17 cellular contexts compared by ENCODE assay signal in the genomic region with DNA sequence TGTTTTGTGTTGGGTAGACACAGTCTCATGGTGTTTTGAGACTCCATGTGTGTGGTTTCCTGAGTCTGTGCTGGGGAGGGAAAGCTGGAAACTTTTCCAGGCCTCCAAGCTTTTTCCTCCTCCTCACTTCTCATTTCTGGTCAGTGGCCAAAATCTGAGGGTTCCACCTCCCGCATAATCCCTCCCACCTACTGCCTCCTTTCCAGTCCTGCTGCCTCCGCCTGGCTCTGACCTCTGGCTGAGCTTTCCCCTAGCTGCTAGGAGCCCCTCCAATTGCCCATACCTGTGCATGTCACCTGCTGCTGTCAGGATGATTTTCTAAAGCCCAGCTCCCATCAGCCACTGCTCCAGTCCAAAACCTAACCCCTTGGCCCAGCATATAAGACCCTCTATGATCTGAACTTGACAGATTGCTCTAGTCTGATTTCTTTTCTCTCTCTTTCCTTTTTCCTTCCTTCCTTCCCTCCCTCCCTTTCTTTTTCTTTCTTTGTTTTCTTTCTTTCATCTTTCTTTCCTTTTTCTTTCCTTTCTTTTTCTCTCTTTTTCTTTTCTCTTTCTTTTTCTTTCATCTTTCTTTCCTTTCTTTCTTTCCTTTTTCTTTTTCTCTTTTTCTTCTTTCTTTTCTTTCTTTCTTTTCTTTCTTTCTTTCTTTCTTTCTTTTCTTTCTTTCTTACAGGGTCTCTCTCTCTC. TPM values are rescaled to one million over a fixed set of nuclear protein-coding genes. Genes with fewer than 3 reads are reported as not detected.
DNase-seq lines count a peak whose midpoint lies in the region; ATAC-seq, FAIRE-seq and TF ChIP-seq lines count a peak whose summit lies in the region.
"Had no signal": no experiment of that assay in that cellular context is flagged by ENCODE, and none has a peak within 500 bp of the region (broad histone marks: within the 10 kb centered on the region; RNA-seq: fewer than 3 reads in every experiment).

No MANE protein-coding gene starts in this region.

- DNase-seq in K562 (ENCODE audit: extremely low read depth in 1 of 4, low spot score in 3 of 4): no peak
- no peak for DNase-seq in left ventricle myocardium inferior
- peak; percentile 36 for DNase-seq in posterior vena cava (ENCODE audit: low spot score)
- no peak for DNase-seq in globus pallidus (ENCODE audit: low spot score)
- DNase-seq in NCI-H345 treated with DMSO at 0.1 percent for 48 hours (lab: John Stamatoyannopoulos, UW; ENCODE audit: unreplicated experiment): no peak
- DNase-seq in activated CD4-positive, alpha-beta T cell treated with anti-CD3 and anti-CD28 coated beads for 36 hours: no peak
- DNase-seq: ACHN; CD8-positive, alpha-beta T cell; GF-D8; GOT3; NCI-H1436 treated with DMSO at 0.1 percent for 48 hours; NCI-H2081; NCI-H524; SHP77 had no signal

- H3K27ac Mint-ChIP-seq in activated CD4-positive, alpha-beta T cell treated with anti-CD3 and anti-CD28 coated beads for 36 hours: no peak overlapping the region
- H3K27ac Mint-ChIP-seq: CD8-positive, alpha-beta T cell had no signal

- in situ Hi-C loops in K562 (cut with MboI): no loop called here

- ATAC-seq in K562: no peak
- no peak for ATAC-seq in activated CD4-positive, alpha-beta T cell treated with anti-CD3 and anti-CD28 coated beads for 36 hours
- ATAC-seq: CD8-positive, alpha-beta T cell had no signal

- no peak overlapping the region for H3K27ac ChIP-seq in HEK293 (ENCODE audit: extremely low read depth, low read depth, low read length)
- no peak overlapping the region for H3K27ac ChIP-seq in K562 (ENCODE audit: extremely low read depth, low read depth, low read length)
- peak overlapping the region; percentile 93 for H3K27ac ChIP-seq in left ventricle myocardium inferior (replicated peaks)

- no peaks in the 10 kb centered on the region for H3K36me3 ChIP-seq in HEK293 (ENCODE audit: control insufficient read depth in 2 of 2, insufficient read depth in 1 of 2, low read length in 2 of 2)
- no peaks in the 10 kb centered on the region for H3K36me3 ChIP-seq in K562 (ENCODE audit: control insufficient read depth, insufficient read depth, low read length)
- no peaks in the 10 kb centered on the region for H3K36me3 ChIP-seq in left ventricle myocardium inferior

- intact Hi-C loops in K562 (cut with micrococcal nuclease) (no loop called here), left ventricle myocardium inferior (cut with micrococcal nuclease) (no loop called here), posterior vena cava (cut with DNase I) (no loop called here)
- intact Hi-C loops in activated CD4-positive, alpha-beta T cell treated with anti-CD3 and anti-CD28 coated beads for 36 hours (cut with DNase I, micrococcal nuclease): no loop called here

- no peak for TF ChIP-seq RAD21 in K562 (CRISPR knock-in tag; conservative IDR thresholded peaks at IDR 0.05 in 1 of 2, IDR thresholded peaks at IDR 0.05 in 1 of 2)

- TF ChIP-seq POLR2A in K562 (conservative IDR thresholded peaks at IDR 0.05): no peak

- no peak for FAIRE-seq in K562 (lab: Jason Lieb, UNC)
- FAIRE-seq: D721Med, HTR-8/SVneo had no signal

- TF ChIP-seq CTCF in HEK293 (tag by site-specific recombination; IDR thresholded peaks at IDR 0.05): no peak
- TF ChIP-seq CTCF in K562 (IDR thresholded peaks at IDR 0.05 in 2 of 3, conservative IDR thresholded peaks at IDR 0.05 in 1 of 3; ENCODE audit: insufficient read depth in 2 of 3, low read depth in 1 of 3, low read length in 3 of 3): no peak
- TF ChIP-seq CTCF in left ventricle myocardium inferior (IDR thresholded peaks at IDR 0.05; ENCODE audit: borderline replicate concordance): no peak

- no peaks in the 10 kb centered on the region for H4K20me1 ChIP-seq in K562 (replicated peaks; ENCODE audit: control insufficient read depth, insufficient read depth, low read length)

- BruUV-seq in K562 (replicated peaks; lab: Mats Ljungman, UMichigan): no TSS peak

- TF ChIP-seq EP300 in K562 (IDR thresholded peaks at IDR 0.05; ENCODE audit: low read length): no peak

- POLR2A ChIA-PET in HEK293 (lab: Yijun Ruan, JAX): no interaction called here
- POLR2A ChIA-PET in K562 (lab: Yijun Ruan, JAX): interaction anchor here (0.6 to 1.4 kb wide), 3 partner anchors 13 to 388 kb away, joined by 3 to 7 read pairs (median 3); no protein-coding TSS in a partner anchor
- POLR2A ChIA-PET in activated CD4-positive, alpha-beta T cell treated with anti-CD3 and anti-CD28 coated beads for 36 hours (lab: Charles Lee): no interaction called here

- no peaks in the 10 kb centered on the region for H3K79me2 ChIP-seq in K562 (ENCODE audit: control insufficient read depth, insufficient read depth, low read length)

- H3K36me3 Mint-ChIP-seq in activated CD4-positive, alpha-beta T cell treated with anti-CD3 and anti-CD28 coated beads for 36 hours (ENCODE audit: low read depth): no peaks in the 10 kb centered on the region
- H3K36me3 Mint-ChIP-seq: CD8-positive, alpha-beta T cell had no signal

- H3K9me1 ChIP-seq in K562 (ENCODE audit: control insufficient read depth, insufficient read depth, low read length): no peaks in the 10 kb centered on the region

- H3K4me1 ChIP-seq in HEK293 (ENCODE audit: control insufficient read depth, insufficient read depth, low read length): no peaks in the 10 kb centered on the region
- no peaks in the 10 kb centered on the region; a peak in 1 of 5 replicates for H3K4me1 ChIP-seq in K562 (replicated peaks in 1 of 2; ENCODE audit: control insufficient read depth in 2 of 2, insufficient read depth in 2 of 2, low read length in 2 of 2)
- peaks cover 48% of the 10 kb centered on the region for H3K4me1 ChIP-seq in left ventricle myocardium inferior

- H2AFZ ChIP-seq in K562 (ENCODE audit: low read depth, low read length): no peak overlapping the region

- no peak overlapping the region for H3K9ac ChIP-seq in K562 (ENCODE audit: insufficient read depth in 1 of 2, low read depth in 2 of 2, low read length in 2 of 2)

- no peak overlapping the region for H3K4me3 Mint-ChIP-seq in activated CD4-positive, alpha-beta T cell treated with anti-CD3 and anti-CD28 coated beads for 36 hours
- H3K4me3 Mint-ChIP-seq: CD8-positive, alpha-beta T cell had no signal

- peaks cover 4% of the 10 kb centered on the region for H3K9me3 Mint-ChIP-seq in activated CD4-positive, alpha-beta T cell treated with anti-CD3 and anti-CD28 coated beads for 36 hours (ENCODE audit: low read depth)
- H3K9me3 Mint-ChIP-seq: CD8-positive, alpha-beta T cell had no signal

- no peaks in the 10 kb centered on the region for H3K4me1 Mint-ChIP-seq in activated CD4-positive, alpha-beta T cell treated with anti-CD3 and anti-CD28 coated beads for 36 hours

- peaks cover 9% of the 10 kb centered on the region for H3K27me3 Mint-ChIP-seq in activated CD4-positive, alpha-beta T cell treated with anti-CD3 and anti-CD28 coated beads for 36 hours

- no peak overlapping the region for H3K4me2 ChIP-seq in K562 (ENCODE audit: insufficient read depth, low read length)

- H3K9me3 ChIP-seq in HEK293 (ENCODE audit: control insufficient read depth, insufficient read depth, low read depth, low read length) (no peaks in the 10 kb centered on the region), K562 (replicated peaks; ENCODE audit: control insufficient read depth, insufficient read depth, low read depth, low read length) (no peaks in the 10 kb centered on the region), left ventricle myocardium inferior (replicated peaks) (peaks cover 15% of the 10 kb centered on the region)

- no peak overlapping the region for H3K4me3 ChIP-seq in HEK293 (ENCODE audit: low read depth, low read length)
- H3K4me3 ChIP-seq in K562: no peak overlapping the region
- peak overlapping the region; percentile 31 for H3K4me3 ChIP-seq in left ventricle myocardium inferior

- 0% methylated on average over 2 of the region's 2 CpGs for WGBS in K562 (ENCODE audit: insufficient coverage, low coverage, missing lambda C conversion rate)

- CTCF ChIA-PET in HEK293 (lab: Yijun Ruan, JAX) (interaction anchor here (0.6 kb wide), 1 partner anchor 921 kb away, joined by 4 read pairs; no protein-coding TSS in a partner anchor), K562 (lab: Yijun Ruan, JAX; ENCODE audit: low intra/inter-chr PET ratio) (no interaction called here)
- CTCF ChIA-PET in activated CD4-positive, alpha-beta T cell treated with anti-CD3 and anti-CD28 coated beads for 36 hours (lab: Charles Lee): interaction anchor here (1.4 kb wide), 1 partner anchor 157 kb away, joined by 5 read pairs; no protein-coding TSS in a partner anchor

- H3K27me3 ChIP-seq in K562 (ENCODE audit: control insufficient read depth in 2 of 2, insufficient read depth in 2 of 2, low read length in 2 of 2) (peaks cover 4 to 75% of the 10 kb centered on the region in 2 experiments; a peak in 4 of 5 replicates), left ventricle myocardium inferior (ENCODE audit: low read depth) (peaks cover 16% of the 10 kb centered on the region)

TF ChIP-seq in HEK293, 187 proteins besides CTCF, POLR2A, EP300 and RAD21 (continues in another document):
- TF ChIP-seq ZNF791 (tag by site-specific recombination; IDR thresholded peaks at IDR 0.05): no peak

TF ChIP-seq in K562, 482 proteins besides CTCF, POLR2A, EP300 and RAD21 (continues in another document):
- no peak for TF ChIP-seq KDM2B (CRISPR knock-in tag; IDR thresholded peaks at IDR 0.05)

RNA-seq across cellular contexts. Expression of gene NECTIN1, which starts 51.4 kb away (rescaled TPM):
- total RNA-seq in K562 (2011; cell fraction: chromatin; rRNA removed; ENCODE audit: low replicate concordance): 0.42 TPM in 1 of 2 replicates, not detected in the other
- total RNA-seq in K562 (2011; cell fraction: nucleolus; rRNA removed): 0.26 and 1.7 TPM in 2 replicates
- total RNA-seq in K562 (2011; cell fraction: nucleoplasm; rRNA removed): 0.38 and 1.0 TPM in 2 replicates
- 0.09 and 0.33 TPM in 2 replicates for total RNA-seq in K562 (2014; rRNA removed)
- total RNA-seq in K562 (2014; rRNA removed; fragmentation: Illumina TruSeq; extraction: Trizol): 0.25 TPM in 1 of 2 replicates, not detected in the other
- not detected in 2 replicates for total RNA-seq in K562 (2015; rRNA removed; fragmentation: Illumina TruSeq; extraction: Trizol)
- 0.53 and 0.74 TPM in 2 replicates for total RNA-seq in K562 (2021)
- 0.09 and 0.11 TPM in 2 replicates for polyA plus RNA-seq in K562 (2011; rRNA removed)
- 0.13 and 0.25 TPM in 2 replicates for polyA plus RNA-seq in K562 (2011; cell fraction: cytosol; rRNA removed)
- 0.43 TPM in 1 of 2 replicates, not detected in the other for polyA plus RNA-seq in K562 (2011; cell fraction: nucleus; rRNA removed)
- 0.12 and 0.48 TPM in 2 replicates for polyA plus RNA-seq in K562 (2012)
- 0.45 and 0.69 TPM in 2 replicates for polyA plus RNA-seq in K562 (2014; fragmentation: Illumina TruSeq; extraction: Trizol)
- under 1 TPM in 1 of 2 experiments, not detected in 1; 0.21 TPM for polyA plus RNA-seq in K562 (2014; fragmentation: Nextera tagmentation; extraction: Ambion mirVana)
- polyA plus RNA-seq in K562 (2014; rRNA removed): 0.09 and 0.23 TPM in 2 replicates
- 0.39 TPM in 1 of 2 replicates, not detected in the other for polyA minus RNA-seq in K562 (2011; rRNA and poly(A)+ RNA removed)
- not detected in 2 replicates for polyA minus RNA-seq in K562 (2011; cell fraction: cytosol; rRNA and poly(A)+ RNA removed)
- polyA minus RNA-seq in K562 (2011; cell fraction: nucleus; rRNA and poly(A)+ RNA removed): not detected in 2 replicates
- 22.9 TPM for total RNA-seq in left ventricle myocardium inferior
- 10 to 100 TPM; 10.6 to 11.4 TPM for total RNA-seq in posterior vena cava
- total RNA-seq in activated CD4-positive, alpha-beta T cell treated with anti-CD3 and anti-CD28 coated beads for 36 hours: 1 to 10 TPM; 1.6 to 1.7 TPM
